ENCODE assay signal across 27 cellular contexts in genomic region chr3:159881208-159881607, GRCh38. TPM values are rescaled to one million over a fixed set of nuclear protein-coding genes. Genes with fewer than 3 reads are reported as not detected.
DNase-seq lines count a peak whose midpoint lies in the region; ATAC-seq, FAIRE-seq and TF ChIP-seq lines count a peak whose summit lies in the region.
"Had no signal": no experiment of that assay in that cellular context is flagged by ENCODE, and none has a peak within 500 bp of the region (broad histone marks: within the 10 kb centered on the region; RNA-seq: fewer than 3 reads in every experiment).

No MANE protein-coding gene starts in this region.

- BruUV-seq in K562 (replicated peaks; lab: Mats Ljungman, UMichigan): no TSS peak

- no peaks in the 10 kb centered on the region for H3K36me3 Mint-ChIP-seq in activated CD4-positive, alpha-beta memory T cell treated with anti-CD3 and anti-CD28 coated beads, Interleukin-2, amount 10 ng/mL, durations not matched to agents 7 days and 5 days (ENCODE audit: low read depth)
- H3K36me3 Mint-ChIP-seq: activated CD8-positive, alpha-beta memory T cell treated with anti-CD3 and anti-CD28 coated beads, Interleukin-2, amount 10 ng/mL, durations not matched to agents 7 days and 5 days; activated naive CD4-positive, alpha-beta T cell treated with anti-CD3 and anti-CD28 coated beads, Interleukin-2, amount 50 U/mL, for 24 hours; immature natural killer cell; WTC11 had no signal

- CTCF ChIA-PET in K562 (lab: Yijun Ruan, JAX; ENCODE audit: low intra/inter-chr PET ratio): no interaction called here
- CTCF ChIA-PET in activated CD4-positive, alpha-beta memory T cell treated with anti-CD3 and anti-CD28 coated beads, Interleukin-2, amount 10 ng/mL, durations not matched to agents 7 days and 5 days (lab: Charles Lee): no interaction called here

- H3K27ac Mint-ChIP-seq in activated CD4-positive, alpha-beta memory T cell treated with anti-CD3 and anti-CD28 coated beads, Interleukin-2, amount 10 ng/mL, durations not matched to agents 7 days and 5 days: no peak overlapping the region
- H3K27ac Mint-ChIP-seq: activated CD4-positive, alpha-beta T cell treated with anti-CD3 and anti-CD28 coated beads, Interleukin-2, amount 10 ng/mL, durations not matched to agents 7 days and 5 days; activated CD8-positive, alpha-beta memory T cell treated with anti-CD3 and anti-CD28 coated beads, Interleukin-2, amount 10 ng/mL, durations not matched to agents 7 days and 5 days; activated naive CD4-positive, alpha-beta T cell treated with anti-CD3 and anti-CD28 coated beads, Interleukin-2, amount 50 U/mL, for 24 hours; CD4-positive, alpha-beta T cell; immature natural killer cell had no signal

- no peak for TF ChIP-seq EP300 in K562 (IDR thresholded peaks at IDR 0.05; ENCODE audit: low read length)

- H3K9me1 ChIP-seq in K562 (ENCODE audit: control insufficient read depth, insufficient read depth, low read length) (no peaks in the 10 kb centered on the region), keratinocyte (ENCODE audit: control insufficient read depth, extremely low read depth, insufficient read depth, low read length) (no peaks in the 10 kb centered on the region)

- ATAC-seq in heart left ventricle (no peak), left ventricle myocardium superior (no peak), K562 (no peak)
- ATAC-seq: activated CD8-positive, alpha-beta memory T cell treated with anti-CD3 and anti-CD28 coated beads, Interleukin-2, amount 10 ng/mL, durations not matched to agents 7 days and 5 days had no signal

- dilution Hi-C loops in keratinocyte (cut with MboI; ENCODE audit: extremely low pct_ligation_motif_present, low sequenced_read_pairs): no loop called here

- H3K36me3 ChIP-seq in heart left ventricle (peaks cover 0 to 8% (median 0%) of the 10 kb centered on the region in 9 donors), K562 (ENCODE audit: control insufficient read depth, insufficient read depth, low read length) (no peaks in the 10 kb centered on the region), keratinocyte (ENCODE audit: control insufficient read depth in 2 of 2, extremely low read depth in 1 of 2, insufficient read depth in 2 of 2, low read length in 2 of 2) (no peaks in the 10 kb centered on the region)
- H3K36me3 ChIP-seq: colonic mucosa, esophagus squamous epithelium had no signal

- TF ChIP-seq RAD21 in K562 (CRISPR knock-in tag; conservative IDR thresholded peaks at IDR 0.05 in 1 of 2, IDR thresholded peaks at IDR 0.05 in 1 of 2): no peak

- H3K4me3 Mint-ChIP-seq in activated CD4-positive, alpha-beta memory T cell treated with anti-CD3 and anti-CD28 coated beads, Interleukin-2, amount 10 ng/mL, durations not matched to agents 7 days and 5 days: no peak overlapping the region
- H3K4me3 Mint-ChIP-seq: activated CD4-positive, alpha-beta T cell treated with anti-CD3 and anti-CD28 coated beads, Interleukin-2, amount 10 ng/mL, durations not matched to agents 7 days and 5 days; activated CD8-positive, alpha-beta memory T cell treated with anti-CD3 and anti-CD28 coated beads, Interleukin-2, amount 10 ng/mL, durations not matched to agents 7 days and 5 days; activated naive CD4-positive, alpha-beta T cell treated with anti-CD3 and anti-CD28 coated beads, Interleukin-2, amount 50 U/mL, for 24 hours; CD4-positive, alpha-beta T cell; immature natural killer cell; nephron; WTC11 had no signal

- H3K79me2 ChIP-seq in K562 (ENCODE audit: control insufficient read depth, insufficient read depth, low read length) (no peaks in the 10 kb centered on the region), keratinocyte (ENCODE audit: control insufficient read depth, insufficient read depth, low read length) (peaks cover 24% of the 10 kb centered on the region)

- TF ChIP-seq CTCF in heart left ventricle (IDR thresholded peaks at IDR 0.05) (no peak), K562 (IDR thresholded peaks at IDR 0.05 in 2 of 3, conservative IDR thresholded peaks at IDR 0.05 in 1 of 3; ENCODE audit: insufficient read depth in 2 of 3, low read depth in 1 of 3, low read length in 3 of 3) (no peak), keratinocyte (optimal IDR thresholded peaks at IDR 0.05 in 1 of 3, IDR thresholded peaks at IDR 0.05 in 1 of 3, conservative IDR thresholded peaks at IDR 0.05 in 1 of 3; ENCODE audit: extremely low read depth in 1 of 3, insufficient read depth in 2 of 3, low read length in 3 of 3) (no peak)

- FAIRE-seq in K562 (lab: Jason Lieb, UNC) (no peak), keratinocyte (lab: Jason Lieb, UNC) (no peak)
- FAIRE-seq: D721Med, frontal cortex, GM12892, urothelium cell line had no signal

- intact Hi-C loops in heart left ventricle (cut with DNase I): loop anchor here in 8 of 10 donors (5.0 to 10.0 kb wide), 6 partner anchors 46 to 121 kb away; partner anchors contain the start of genes IL12A (in 1 of the 8) and SCHIP1 (in 1 of the 8)
- intact Hi-C loops in left ventricle myocardium superior (cut with micrococcal nuclease): loop anchor here (5.0 kb wide), 1 partner anchor 54 kb away; no protein-coding TSS in a partner anchor
- intact Hi-C loops in K562 (cut with micrococcal nuclease): loop anchor here (10.0 kb wide), 1 partner anchor 254 kb away; no protein-coding TSS in a partner anchor

- in situ Hi-C loops in K562 (cut with MboI): loop anchor here (10.0 to 25.0 kb wide), 2 partner anchors 581 to 1914 kb away; no protein-coding TSS in a partner anchor

- 60 to 74% (median 69%) methylated on average over 2 of the region's 2 CpGs for WGBS in heart left ventricle, 4 donors
- WGBS in K562 (ENCODE audit: insufficient coverage, low coverage, missing lambda C conversion rate): 0% methylated on average over 2 of the region's 2 CpGs

- DNase-seq in heart left ventricle: no peak
- DNase-seq in left ventricle myocardium superior: no peak
- DNase-seq in K562 (ENCODE audit: extremely low read depth in 1 of 4, low spot score in 3 of 4): no peak
- no peak for DNase-seq in keratinocyte (ENCODE audit: low read depth, low spot score)
- DNase-seq in substantia nigra (lab: John Stamatoyannopoulos, UW): no peak
- DNase-seq in activated CD4-positive, alpha-beta memory T cell treated with anti-CD3 and anti-CD28 coated beads, Interleukin-2, amount 10 ng/mL, durations not matched to agents 7 days and 5 days: no peak
- no peak for DNase-seq in NCI-H82 (lab: John Stamatoyannopoulos, UW)
- no peak for DNase-seq in islet precursor cell
- DNase-seq: activated CD4-positive, alpha-beta T cell treated with anti-CD3 and anti-CD28 coated beads, Interleukin-2, amount 10 ng/mL, durations not matched to agents 7 days and 5 days; activated CD8-positive, alpha-beta memory T cell treated with anti-CD3 and anti-CD28 coated beads, Interleukin-2, amount 10 ng/mL, durations not matched to agents 7 days and 5 days; CD4-positive, alpha-beta T cell; colonic mucosa; esophagus squamous epithelium; HFFc6; immature natural killer cell; NCI-H1930; NCI-H524 treated with DMSO at 0.1 percent for 48 hours; SIG-M5; stimulated activated naive CD4-positive, alpha-beta T cell; testis had no signal

- H3K4me3 ChIP-seq in heart left ventricle (no peak overlapping the region), K562 (no peak overlapping the region), keratinocyte (ENCODE audit: control insufficient read depth in 2 of 3, extremely low read depth in 1 of 3, insufficient read depth in 2 of 3, low read depth in 1 of 3, low read length in 3 of 3) (peak overlapping the region in 2 of 3 experiments; percentile 41 to 50)
- H3K4me3 ChIP-seq: colonic mucosa, esophagus squamous epithelium, testis had no signal

- H3K27me3 Mint-ChIP-seq in activated CD4-positive, alpha-beta memory T cell treated with anti-CD3 and anti-CD28 coated beads, Interleukin-2, amount 10 ng/mL, durations not matched to agents 7 days and 5 days: peaks cover 24% of the 10 kb centered on the region

- H3K4me2 ChIP-seq in K562 (ENCODE audit: insufficient read depth, low read length) (no peak overlapping the region), keratinocyte (ENCODE audit: control insufficient read depth, extremely low read depth, insufficient read depth, low read depth, low read length) (peak overlapping the region; percentile 77)

- POLR2A ChIA-PET in K562 (lab: Yijun Ruan, JAX): no interaction called here
- POLR2A ChIA-PET in activated CD4-positive, alpha-beta memory T cell treated with anti-CD3 and anti-CD28 coated beads, Interleukin-2, amount 10 ng/mL, durations not matched to agents 7 days and 5 days (lab: Charles Lee): no interaction called here

- no peak overlapping the region for H3K9ac ChIP-seq in K562 (ENCODE audit: insufficient read depth in 1 of 2, low read depth in 2 of 2, low read length in 2 of 2)
- H3K9ac ChIP-seq in keratinocyte (ENCODE audit: control insufficient read depth, extremely low read depth, insufficient read depth, low read length): peak overlapping the region; percentile 57

- TF ChIP-seq POLR2A in heart left ventricle (IDR thresholded peaks at IDR 0.05) (no peak), K562 (conservative IDR thresholded peaks at IDR 0.05) (no peak)

- H3K9me3 Mint-ChIP-seq in activated CD4-positive, alpha-beta memory T cell treated with anti-CD3 and anti-CD28 coated beads, Interleukin-2, amount 10 ng/mL, durations not matched to agents 7 days and 5 days: no peaks in the 10 kb centered on the region
- H3K9me3 Mint-ChIP-seq: activated CD4-positive, alpha-beta T cell treated with anti-CD3 and anti-CD28 coated beads, Interleukin-2, amount 10 ng/mL, durations not matched to agents 7 days and 5 days; activated naive CD4-positive, alpha-beta T cell treated with anti-CD3 and anti-CD28 coated beads, Interleukin-2, amount 50 U/mL, for 24 hours; CD4-positive, alpha-beta T cell; HFFc6; immature natural killer cell; nephron; WTC11 had no signal

- H3K4me1 ChIP-seq in heart left ventricle (peaks cover 10 to 86% (median 61%) of the 10 kb centered on the region in 12 donors), K562 (replicated peaks in 1 of 2; ENCODE audit: control insufficient read depth in 2 of 2, insufficient read depth in 2 of 2, low read length in 2 of 2) (no peaks in the 10 kb centered on the region), keratinocyte (ENCODE audit: control insufficient read depth, extremely low read depth, insufficient read depth, low read length) (peaks cover 37% of the 10 kb centered on the region)
- H3K4me1 ChIP-seq: colonic mucosa, testis had no signal

- H4K20me1 ChIP-seq in K562 (replicated peaks; ENCODE audit: control insufficient read depth, insufficient read depth, low read length): no peaks in the 10 kb centered on the region
- H4K20me1 ChIP-seq in keratinocyte (ENCODE audit: control insufficient read depth, extremely low read depth, insufficient read depth, low read length): no peaks in the 10 kb centered on the region

- no peak overlapping the region for H2AFZ ChIP-seq in K562 (ENCODE audit: low read depth, low read length)
- H2AFZ ChIP-seq in keratinocyte (ENCODE audit: control insufficient read depth, low read length): peak overlapping the region; percentile 24

- H3K4me1 Mint-ChIP-seq in activated CD4-positive, alpha-beta memory T cell treated with anti-CD3 and anti-CD28 coated beads, Interleukin-2, amount 10 ng/mL, durations not matched to agents 7 days and 5 days: no peaks in the 10 kb centered on the region
- H3K4me1 Mint-ChIP-seq: activated CD4-positive, alpha-beta T cell treated with anti-CD3 and anti-CD28 coated beads, Interleukin-2, amount 10 ng/mL, durations not matched to agents 7 days and 5 days; activated CD8-positive, alpha-beta memory T cell treated with anti-CD3 and anti-CD28 coated beads, Interleukin-2, amount 10 ng/mL, durations not matched to agents 7 days and 5 days; activated naive CD4-positive, alpha-beta T cell treated with anti-CD3 and anti-CD28 coated beads, Interleukin-2, amount 50 U/mL, for 24 hours; immature natural killer cell had no signal

- H3K27me3 ChIP-seq in heart left ventricle: no peaks in the 10 kb centered on the region
- peaks cover 2 to 3% of the 10 kb centered on the region in 2 experiments; a peak in 1 of 5 replicates for H3K27me3 ChIP-seq in K562 (ENCODE audit: control insufficient read depth in 2 of 2, insufficient read depth in 2 of 2, low read length in 2 of 2)
- no peaks in the 10 kb centered on the region for H3K27me3 ChIP-seq in keratinocyte (ENCODE audit: control insufficient read depth, extremely low read depth, insufficient read depth, low read length)
- H3K27me3 ChIP-seq: colonic mucosa, esophagus squamous epithelium, testis had no signal

- H3K27ac ChIP-seq in heart left ventricle (peak overlapping the region in 10 of 12 donors; percentile 34 to 80 (median 66)), K562 (ENCODE audit: extremely low read depth, low read depth, low read length) (no peak overlapping the region), keratinocyte (ENCODE audit: control insufficient read depth, insufficient read depth, low read length) (peak overlapping the region; percentile 80), substantia nigra (ENCODE audit: low read depth, low read length, poor library complexity, severe bottlenecking) (peak overlapping the region; percentile 83)
- H3K27ac ChIP-seq: colonic mucosa, testis had no signal

- H3K9me3 ChIP-seq in heart left ventricle (no peaks in the 10 kb centered on the region), K562 (replicated peaks; ENCODE audit: control insufficient read depth, insufficient read depth, low read depth, low read length) (no peaks in the 10 kb centered on the region), keratinocyte (ENCODE audit: control insufficient read depth, low read depth, low read length) (no peaks in the 10 kb centered on the region)
- H3K9me3 ChIP-seq: colonic mucosa, esophagus squamous epithelium, testis had no signal

RNA-seq across cellular contexts. Expression of gene SCHIP1, which starts 41.5 kb away (rescaled TPM):
- 100 to 1,000 TPM in 1 of 9 donors, 10 to 100 TPM in 8; 38.8 to 137 (median 49.9) TPM for total RNA-seq in heart left ventricle
- 100 to 1,000 TPM in 1 of 2 donors, 10 to 100 TPM in 1; 23.8 to 100 TPM for polyA plus RNA-seq in heart left ventricle
- 56.3 TPM for total RNA-seq in left ventricle myocardium superior
- total RNA-seq in K562 (2011; cell fraction: chromatin; rRNA removed; ENCODE audit: low replicate concordance): not detected in 2 replicates
- not detected in 2 replicates for total RNA-seq in K562 (2011; cell fraction: nucleolus; rRNA removed)
- total RNA-seq in K562 (2011; cell fraction: nucleoplasm; rRNA removed): not detected in 2 replicates
- total RNA-seq in K562 (2014; rRNA removed): not detected in 2 replicates
- total RNA-seq in K562 (2014; rRNA removed; fragmentation: Illumina TruSeq; extraction: Trizol): not detected in 2 replicates
- total RNA-seq in K562 (2015; rRNA removed; fragmentation: Illumina TruSeq; extraction: Trizol): not detected in 2 replicates
- total RNA-seq in K562 (2021): not detected in 2 replicates
- polyA plus RNA-seq in K562 (2011; rRNA removed): not detected in 2 replicates
- not detected in 2 replicates for polyA plus RNA-seq in K562 (2011; cell fraction: cytosol; rRNA removed)
- 0.03 TPM in 1 of 2 replicates, not detected in the other for polyA plus RNA-seq in K562 (2011; cell fraction: nucleus; rRNA removed)
- not detected in 2 replicates for polyA plus RNA-seq in K562 (2012)
- not detected in 2 replicates for polyA plus RNA-seq in K562 (2014; fragmentation: Illumina TruSeq; extraction: Trizol)
- not detected for polyA plus RNA-seq in K562 (2014; fragmentation: Nextera tagmentation; extraction: Ambion mirVana)
- not detected in 2 replicates for polyA plus RNA-seq in K562 (2014; rRNA removed)
- not detected in 2 replicates for polyA minus RNA-seq in K562 (2011; rRNA and poly(A)+ RNA removed)
- polyA minus RNA-seq in K562 (2011; cell fraction: cytosol; rRNA and poly(A)+ RNA removed): not detected in 2 replicates
- polyA minus RNA-seq in K562 (2011; cell fraction: nucleus; rRNA and poly(A)+ RNA removed): not detected in 2 replicates
- 0.80 to 3.1 TPM (median 1.5 TPM) in 3 replicates for polyA plus RNA-seq in keratinocyte
- 3.5 TPM for polyA plus RNA-seq in keratinocyte (2011; ENCODE audit: low read depth)
- polyA plus RNA-seq in keratinocyte (2011; cell fraction: cytosol; rRNA removed): 0.27 and 0.63 TPM in 2 replicates
- polyA plus RNA-seq in keratinocyte (2011; cell fraction: nucleus; rRNA removed): 3.5 and 3.6 TPM in 2 replicates
- 0.79 and 1.9 TPM in 2 replicates for polyA plus RNA-seq in keratinocyte (2012; ENCODE audit: low replicate concordance)
- polyA minus RNA-seq in keratinocyte: 5.1 to 7.7 TPM (median 7.5 TPM) in 3 replicates
- not detected for polyA minus RNA-seq in keratinocyte (2011; cell fraction: cytosol; rRNA and poly(A)+ RNA removed)
- 7.0 and 22.3 TPM in 2 replicates for polyA minus RNA-seq in keratinocyte (2011; cell fraction: nucleus; rRNA and poly(A)+ RNA removed)
- total RNA-seq in activated CD4-positive, alpha-beta memory T cell treated with anti-CD3 and anti-CD28 coated beads, Interleukin-2, amount 10 ng/mL, durations not matched to agents 7 days and 5 days: under 1 TPM in 1 of 2 experiments, not detected in 1; 0.43 TPM
- total RNA-seq: CD4-positive, alpha-beta T cell had no signal
- polyA plus RNA-seq: immature natural killer cell had no signal

Comparison
In these comparisons a context has a peak if more than half of its experiments do, and no peak if none do; other contexts are left out.
1. H3K4me3 ChIP-seq: peak in keratinocyte (2 of 3); none in heart left ventricle (0 of 12) and K562 (single experiment).
2. RNA of gene SCHIP1, which starts 41.5 kb away (total RNA-seq): 56.3 TPM in left ventricle myocardium superior (single experiment) and 38.8 to 137 TPM in heart left ventricle; 0.43 TPM in activated CD4-positive, alpha-beta memory T cell treated with anti-CD3 and anti-CD28 coated beads, Interleukin-2, amount 10 ng/mL, durations not matched to agents 7 days and 5 days and not detected in K562; every median in the first group is over 10 times any median in the second.